ENCODE assay signal across 9 cellular contexts in genomic region chr19:40974633-40975037, GRCh38. TPM values are rescaled to one million over a fixed set of nuclear protein-coding genes. Genes with fewer than 3 reads are reported as not detected.
DNase-seq lines count a peak whose midpoint lies in the region; ATAC-seq and TF ChIP-seq lines count a peak whose summit lies in the region.
"Had no signal": no experiment of that assay in that cellular context is flagged by ENCODE, and none has a peak within 500 bp of the region (broad histone marks: within the 10 kb centered on the region; RNA-seq: fewer than 3 reads in every experiment).

No MANE protein-coding gene starts in this region.

- peak; percentile 95 for ATAC-seq in SK-N-SH treated with all-trans-retinoic acid at 6 μM for 48 hours
- no peak for ATAC-seq in HG03571 (IDR thresholded peaks at IDR 0.05; ENCODE audit: unreplicated experiment)

- H3K4me1 Mint-ChIP-seq in glutamatergic neuron (ENCODE audit: low read depth, unreplicated experiment), result no peaks in the 10 kb centered on the region

- 27% methylated on average over 4 of the region's 4 CpGs for WGBS in prostate gland

- H3K4me1 ChIP-seq in prostate gland (replicated peaks) (no peaks in the 10 kb centered on the region), uterus (no peaks in the 10 kb centered on the region)

- peak; percentile 52 for DNase-seq in DMS53 treated with DMSO at 0.1 percent for 48 hours (lab: John Stamatoyannopoulos, UW; ENCODE audit: unreplicated experiment)
- DNase-seq in activated naive CD4-positive, alpha-beta T cell treated with anti-CD3 and anti-CD28 coated beads, Interleukin-2, amount 50 U/mL, for 16 hours, result peak; percentile 77
- DNase-seq in glutamatergic neuron, result peak; percentile 75
- peak; percentile 72 for DNase-seq in prostate gland (ENCODE audit: low spot score)
- peak; percentile 41 to 54 for DNase-seq in uterus

- H3K4me3 Mint-ChIP-seq in glutamatergic neuron (ENCODE audit: unreplicated experiment), result no peak overlapping the region
- H3K4me3 Mint-ChIP-seq: dendritic cell treated with granulocyte-macrophage colony-stimulating factor and Interleukin-4, amounts not matched to agents 40 ng/mL and 50 ng/mL, for 4 days had no signal

- H3K27me3 ChIP-seq in prostate gland (replicated peaks; ENCODE audit: insufficient read depth) (no peaks in the 10 kb centered on the region), uterus (no peaks in the 10 kb centered on the region)

- H3K9me3 Mint-ChIP-seq in glutamatergic neuron (ENCODE audit: unreplicated experiment), result no peaks in the 10 kb centered on the region
- H3K9me3 Mint-ChIP-seq: dendritic cell treated with granulocyte-macrophage colony-stimulating factor and Interleukin-4, amounts not matched to agents 40 ng/mL and 50 ng/mL, for 4 days had no signal

- H3K27me3 Mint-ChIP-seq in glutamatergic neuron (ENCODE audit: unreplicated experiment), result peaks cover 3% of the 10 kb centered on the region

- H3K27ac Mint-ChIP-seq in glutamatergic neuron (ENCODE audit: unreplicated experiment), result no peak overlapping the region
- H3K27ac Mint-ChIP-seq: dendritic cell treated with granulocyte-macrophage colony-stimulating factor and Interleukin-4, amounts not matched to agents 40 ng/mL and 50 ng/mL, for 4 days had no signal

- intact Hi-C loops in prostate gland (cut with DNase I) (loop anchor here (10.0 kb wide), 1 partner anchor 170 kb away; no protein-coding TSS in a partner anchor), uterus (cut with DNase I; ENCODE audit: low total_unique reads) (no loop called here)

- H3K36me3 ChIP-seq in prostate gland (no peaks in the 10 kb centered on the region), uterus (no peaks in the 10 kb centered on the region)

- H3K4me3 ChIP-seq in prostate gland, result no peak overlapping the region
- H3K4me3 ChIP-seq in uterus, result no peak overlapping the region

- TF ChIP-seq CTCF in LNCAP (IDR thresholded peaks at IDR 0.05) (peak; percentile 63; the same call in 1 of the 2 replicates), glutamatergic neuron (IDR thresholded peaks at IDR 0.05; ENCODE audit: partially characterized antibody, unreplicated experiment) (peak; percentile 96), prostate gland (IDR thresholded peaks at IDR 0.05) (peak; percentile 58 to 86 (median 70)), uterus (IDR thresholded peaks at IDR 0.05) (peak; percentile 55 to 63 (median 62))

- H3K9me3 ChIP-seq in prostate gland (no peaks in the 10 kb centered on the region), uterus (no peaks in the 10 kb centered on the region)

- TF ChIP-seq POLR2A in prostate gland (IDR thresholded peaks at IDR 0.05) (no peak), uterus (IDR thresholded peaks at IDR 0.05) (no peak)

- H3K36me3 Mint-ChIP-seq in glutamatergic neuron (ENCODE audit: unreplicated experiment), result no peaks in the 10 kb centered on the region

- H3K27ac ChIP-seq in prostate gland (no peak overlapping the region), uterus (no peak overlapping the region)

TF ChIP-seq in SK-N-SH treated with all-trans-retinoic acid at 6 μM for 48 hours, 23 proteins besides CTCF, POLR2A, EP300 and RAD21:
- TF ChIP-seq ISL1 (CRISPR knock-in tag; IDR thresholded peaks at IDR 0.05) (no peak), ARNTL (CRISPR knock-in tag; IDR thresholded peaks at IDR 0.05; ENCODE audit: borderline replicate concordance, low read depth) (no peak), ZNF565 (CRISPR knock-in tag; conservative IDR thresholded peaks at IDR 0.05; ENCODE audit: low read depth) (no peak), RARB (CRISPR knock-in tag; IDR thresholded peaks at IDR 0.05) (no peak), SNAI2 (CRISPR knock-in tag; IDR thresholded peaks at IDR 0.05) (no peak), ZFP3 (CRISPR knock-in tag; IDR thresholded peaks at IDR 0.05) (no peak), OSR1 (CRISPR knock-in tag; IDR thresholded peaks at IDR 0.05) (no peak), ZNF8 (CRISPR knock-in tag; IDR thresholded peaks at IDR 0.05) (no peak), ZFP30 (CRISPR knock-in tag; IDR thresholded peaks at IDR 0.05) (no peak), ZNF70 (CRISPR knock-in tag; IDR thresholded peaks at IDR 0.05) (no peak), PATZ1 (CRISPR knock-in tag; IDR thresholded peaks at IDR 0.05; ENCODE audit: borderline replicate concordance) (no peak), CSDC2 (CRISPR knock-in tag; IDR thresholded peaks at IDR 0.05) (no peak), GLIS3 (CRISPR knock-in tag; IDR thresholded peaks at IDR 0.05) (no peak)

RNA-seq across cellular contexts. Expression of gene CYP2B6, which starts 16.4 kb away (rescaled TPM):
- total RNA-seq in glutamatergic neuron (ENCODE audit: unreplicated experiment) (not detected), prostate gland (not detected), uterus (not detected)
